Comparison of ENCODE assay signal across 8 cellular contexts in the genomic region with DNA sequence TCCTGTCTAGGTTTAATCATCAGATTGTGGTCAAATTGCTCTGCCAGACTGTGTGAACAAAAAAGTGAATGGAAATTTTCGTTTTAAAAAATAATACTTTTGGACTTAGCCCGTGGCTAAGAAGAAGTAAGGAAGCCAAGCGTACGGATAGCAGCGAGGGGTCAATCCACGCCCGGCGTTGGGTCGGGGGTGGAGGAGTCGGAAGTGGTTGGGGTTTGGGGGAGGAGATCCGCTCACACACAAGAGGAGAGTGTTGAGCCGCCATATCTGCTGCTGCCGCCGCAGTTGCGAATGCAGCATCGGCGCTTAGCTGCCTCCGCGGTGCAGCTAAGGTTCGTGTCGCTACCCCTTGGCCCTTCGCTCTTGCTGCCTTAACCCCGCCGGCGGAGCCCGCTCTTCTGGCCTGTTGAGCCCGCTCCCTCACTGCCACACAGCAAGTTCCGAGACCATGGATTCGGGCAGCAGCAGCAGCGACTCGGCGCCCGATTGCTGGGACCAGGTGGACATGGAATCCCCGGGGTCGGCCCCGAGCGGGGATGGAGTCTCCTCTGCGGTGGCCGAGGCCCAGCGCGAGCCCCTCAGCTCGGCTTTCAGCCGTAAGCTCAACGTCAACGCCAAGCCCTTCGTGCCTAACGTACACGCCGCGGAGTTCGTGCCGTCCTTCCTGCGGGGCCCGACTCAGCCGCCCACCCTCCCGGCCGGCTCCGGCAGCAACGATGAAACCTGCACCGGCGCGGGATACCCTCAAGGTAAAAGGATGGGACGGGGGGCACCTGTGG. TPM values are rescaled to one million over a fixed set of nuclear protein-coding genes. Genes with fewer than 3 reads are reported as not detected.
A peak's percentile ranks its signal among the peaks of the same experiment; 100 is the strongest.
DNase-seq lines count a peak whose midpoint lies in the region; ATAC-seq, FAIRE-seq and TF ChIP-seq lines count a peak whose summit lies in the region.

A gene (plus strand): TSS at position 264 of the 779 bp plus-strand sequence. CDS start 185 bp downstream, at position 449.

- H3K9ac ChIP-seq in adipocyte (ENCODE audit: low read length) = peak within 1 kb of the TSS; percentile 88

- ATAC-seq in CD4-positive, CD25-positive, alpha-beta regulatory T cell (ENCODE audit: low read depth in 2 of 2) = peak; percentile 90 to 91
- peak; percentile 96 for ATAC-seq in GM19372 (IDR thresholded peaks at IDR 0.05; ENCODE audit: low read depth, unreplicated experiment)
- ATAC-seq in HG03558 (IDR thresholded peaks at IDR 0.05; ENCODE audit: extremely low read depth, unreplicated experiment) = peak; percentile 88
- ATAC-seq in left ventricle myocardium superior = peak; percentile 100
- ATAC-seq in psoas muscle = peak; percentile 77 to 96 (median 94)

- 0 to 25% (median 1%) methylated on average over 43 to 63 of the region's 63 CpGs for WGBS in psoas muscle, 3 donors

- H3K27me3 ChIP-seq in CD4-positive, CD25-positive, alpha-beta regulatory T cell (ENCODE audit: control insufficient read depth, insufficient read depth, low read length) = peaks cover 4% of the 10 kb centered on the region
- H3K27me3 ChIP-seq in SJSA1 (replicated peaks) (no peaks in the 10 kb centered on the region), adipocyte (replicated peaks; ENCODE audit: control insufficient read depth, insufficient read depth, low read length) (peaks cover 14% of the 10 kb centered on the region), psoas muscle (ENCODE audit: insufficient read depth in 3 of 3, low read length in 2 of 3) (peaks cover 0 to 2% (median 0%) of the 10 kb centered on the region in 3 donors)

- no peak for FAIRE-seq in urothelium cell line (lab: Jason Lieb, UNC)

- intact Hi-C loops in left ventricle myocardium superior (cut with micrococcal nuclease) = no loop called here
- intact Hi-C loops in psoas muscle (cut with DNase I) = no loop called here

- H3K4me1 Mint-ChIP-seq in CD4-positive, CD25-positive, alpha-beta regulatory T cell = peaks cover 7 to 18% (median 16%) of the 10 kb centered on the region in 4 donors

- H3K9me3 ChIP-seq in CD4-positive, CD25-positive, alpha-beta regulatory T cell (ENCODE audit: control insufficient read depth in 2 of 2, low read length in 2 of 2) = peaks cover 17 to 27% of the 10 kb centered on the region in 2 experiments
- H3K9me3 ChIP-seq in SJSA1 (replicated peaks) = no peaks in the 10 kb centered on the region
- no peaks in the 10 kb centered on the region for H3K9me3 ChIP-seq in adipocyte (ENCODE audit: control insufficient read depth, low read length)
- no peaks in the 10 kb centered on the region for H3K9me3 ChIP-seq in psoas muscle

- H3K4me3 ChIP-seq in CD4-positive, CD25-positive, alpha-beta regulatory T cell (ENCODE audit: low read depth, low read length) = peak within 1 kb of the TSS; percentile 83
- H3K4me3 ChIP-seq in SJSA1 (peak within 1 kb of the TSS; percentile 69), adipocyte (ENCODE audit: low read length) (peak within 1 kb of the TSS; percentile 81), psoas muscle (peak within 1 kb of the TSS; percentile 70)

- H3K4me1 ChIP-seq in CD4-positive, CD25-positive, alpha-beta regulatory T cell (ENCODE audit: control insufficient read depth, insufficient read depth, low read length, poor library complexity, severe bottlenecking) = peaks cover 4% of the 10 kb centered on the region
- H3K4me1 ChIP-seq in SJSA1 (replicated peaks) (peaks cover 4% of the 10 kb centered on the region; the same call in 1 of the 2 replicates), adipocyte (ENCODE audit: control insufficient read depth, insufficient read depth, low read length) (peaks cover 10% of the 10 kb centered on the region), psoas muscle (no peaks in the 10 kb centered on the region)

- peaks cover 12% of the 10 kb centered on the region for H3K36me3 Mint-ChIP-seq in CD4-positive, CD25-positive, alpha-beta regulatory T cell

- DNase-seq in CD4-positive, CD25-positive, alpha-beta regulatory T cell = peak; percentile 3 to 82 (median 57)
- peak; percentile 45 to 65 for DNase-seq in SJSA1 (ENCODE audit: low read depth in 1 of 2, low spot score in 2 of 2)
- peak; percentile 75 for DNase-seq in adipocyte (ENCODE audit: low read depth)
- DNase-seq in left ventricle myocardium superior = peak; percentile 76
- DNase-seq in psoas muscle = peak; percentile 60 to 74
- peak; percentile 79 for DNase-seq in urothelium cell line (ENCODE audit: low spot score)

- H3K27ac ChIP-seq in CD4-positive, CD25-positive, alpha-beta regulatory T cell (ENCODE audit: insufficient read depth, low read length, poor library complexity, severe bottlenecking) = peak within 1 kb of the TSS; percentile 23
- H3K27ac ChIP-seq in SJSA1 (no peak within 1 kb of the TSS; the same call in 1 of the 2 replicates), psoas muscle (peak within 1 kb of the TSS; percentile 53)

- H3K4me3 Mint-ChIP-seq in CD4-positive, CD25-positive, alpha-beta regulatory T cell = peak within 1 kb of the TSS; percentile 89 to 95 (median 93)

- H3K36me3 ChIP-seq in CD4-positive, CD25-positive, alpha-beta regulatory T cell (ENCODE audit: control insufficient read depth, insufficient read depth, low read length) = no peaks in the 10 kb centered on the region
- H3K36me3 ChIP-seq in SJSA1 = no peaks in the 10 kb centered on the region
- H3K36me3 ChIP-seq in adipocyte (ENCODE audit: control insufficient read depth, insufficient read depth, low read length, severe bottlenecking) = no peaks in the 10 kb centered on the region
- H3K36me3 ChIP-seq in psoas muscle (ENCODE audit: insufficient read depth in 1 of 2, low read depth in 1 of 2) = no peaks in the 10 kb centered on the region

- H3K9me3 Mint-ChIP-seq in CD4-positive, CD25-positive, alpha-beta regulatory T cell = peaks cover 0 to 32% (median 1%) of the 10 kb centered on the region in 7 donors

- peaks cover 6% of the 10 kb centered on the region for H3K27me3 Mint-ChIP-seq in CD4-positive, CD25-positive, alpha-beta regulatory T cell

- H3K27ac Mint-ChIP-seq in CD4-positive, CD25-positive, alpha-beta regulatory T cell = peak within 1 kb of the TSS; percentile 16 to 83 (median 71)

- no peak for TF ChIP-seq CTCF in psoas muscle (IDR thresholded peaks at IDR 0.05)

RNA-seq across cellular contexts. Expression of the gene that starts here (rescaled TPM):
- total RNA-seq in CD4-positive, CD25-positive, alpha-beta regulatory T cell = 5.4 TPM
- 10 to 100 TPM in 1 of 4 donors, 1 to 10 TPM in 3; 5.6 to 10.9 (median 9.1) TPM for polyA plus RNA-seq in CD4-positive, CD25-positive, alpha-beta regulatory T cell
- 4.8 and 6.1 TPM in 2 replicates for total RNA-seq in SJSA1 (2014; rRNA removed; shearing (Covaris generic))
- total RNA-seq in left ventricle myocardium superior (8.5 TPM), psoas muscle (1 to 10 TPM; 4.0 to 7.8 (median 5.6) TPM)
- 1 to 10 TPM; 1.8 to 3.9 (median 2.3) TPM for polyA plus RNA-seq in psoas muscle
